Comparison of ENCODE assay signal across 9 cellular contexts in the genomic region with DNA sequence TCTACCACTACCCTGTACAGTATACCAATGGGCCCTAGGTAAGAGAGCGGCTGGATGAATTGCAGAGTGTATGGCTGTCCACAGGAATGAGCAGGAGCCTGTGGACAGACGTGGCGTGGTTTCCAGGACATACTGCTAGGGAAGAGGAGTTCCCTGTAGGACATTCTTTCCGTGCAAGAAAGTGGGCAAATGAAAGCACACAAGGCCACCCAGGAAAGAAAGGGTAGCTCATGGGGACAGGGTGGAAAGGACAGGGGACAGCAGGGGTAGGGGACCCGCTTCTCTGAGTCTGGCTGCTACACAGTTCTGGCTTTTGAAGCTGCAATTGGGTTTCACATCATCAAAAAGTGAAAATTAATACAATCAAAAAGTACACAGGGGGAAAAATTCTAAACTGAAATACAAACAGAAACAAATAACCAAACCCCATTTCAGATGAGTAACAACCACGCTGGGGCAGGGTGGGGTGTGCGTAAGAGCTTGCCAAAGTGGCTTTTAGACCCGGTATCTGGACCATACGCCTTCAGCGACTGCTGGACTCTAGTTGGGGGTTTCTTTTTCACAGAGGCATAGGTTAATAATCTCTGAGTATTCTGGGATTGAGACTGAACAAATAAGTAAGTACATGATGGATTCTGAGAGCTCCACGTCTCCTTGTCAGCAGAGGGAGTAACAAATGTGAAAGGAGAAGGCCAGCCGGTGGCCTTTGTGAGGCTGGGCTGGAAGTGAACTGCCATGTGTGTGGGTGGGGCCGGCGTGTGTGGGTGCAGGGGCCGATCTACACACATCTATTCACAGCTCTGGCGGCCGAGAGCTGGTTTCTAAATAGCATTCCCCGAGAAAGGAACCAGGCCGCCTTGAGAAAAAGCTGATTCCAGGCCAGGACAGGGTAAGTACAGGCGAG.
DNase-seq lines count a peak whose midpoint lies in the region; ATAC-seq and TF ChIP-seq lines count a peak whose summit lies in the region.
"Had no signal": no experiment of that assay in that cellular context is flagged by ENCODE, and none has a peak within 500 bp of the region (broad histone marks: within the 10 kb centered on the region; RNA-seq: fewer than 3 reads in every experiment).

No MANE protein-coding gene starts in this region.

- H3K4me3 Mint-ChIP-seq in T-cell: no peak overlapping the region

- H3K27me3 Mint-ChIP-seq in T-cell: no peaks in the 10 kb centered on the region

- H3K4me1 Mint-ChIP-seq in T-cell: peaks cover 50 to 68% (median 53%) of the 10 kb centered on the region in 3 donors

- H3K27ac Mint-ChIP-seq in T-cell: peak overlapping the region; percentile 11 to 45

- TF ChIP-seq CTCF in omental fat pad (IDR thresholded peaks at IDR 0.05): no peak

- CTCF ChIA-PET in T-cell (lab: Charles Lee): interaction anchor here in 1 of 2 donors (0.7 kb wide), 1 partner anchor 565 kb away, joined by 3 read pairs; no protein-coding TSS in a partner anchor

- POLR2A ChIA-PET in T-cell (lab: Charles Lee): no interaction called here

- peaks cover 7% of the 10 kb centered on the region for H3K36me3 Mint-ChIP-seq in T-cell

- peaks cover 0 to 8% (median 3%) of the 10 kb centered on the region in 3 donors for H3K9me3 Mint-ChIP-seq in T-cell

- ATAC-seq in T-cell (replicated peaks in 1 of 4): no peak
- ATAC-seq in omental fat pad (ENCODE audit: low FRiP score): peak; percentile 56
- ATAC-seq in GM18868 (IDR thresholded peaks at IDR 0.05; ENCODE audit: unreplicated experiment): no peak

- DNase-seq in AG20443 (ENCODE audit: low spot score): peak; percentile 87
- peak in 1 of 34 experiments; percentile 2 for DNase-seq in T-cell
- peak; percentile 67 for DNase-seq in fibroblast of peridontal ligament (ENCODE audit: extremely low read depth)
- DNase-seq in omental fat pad (ENCODE audit: low spot score): peak; percentile 45
- no peak for DNase-seq in mucosa of gallbladder (ENCODE audit: low spot score)
- DNase-seq in NCI-H2171 treated with DMSO at 0.1 percent for 48 hours (lab: John Stamatoyannopoulos, UW): no peak
- no peak for DNase-seq in putamen (ENCODE audit: low spot score)
- DNase-seq: NCI-H1105 treated with DMSO at 0.1 percent for 48 hours had no signal

Comparison
In these comparisons a context has a peak if more than half of its experiments do, and no peak if none do; other contexts are left out.
1. DNase-seq: peak in AG20443 (single experiment), fibroblast of peridontal ligament (single experiment) and omental fat pad (single experiment); none in mucosa of gallbladder (single experiment), NCI-H2171 treated with DMSO at 0.1 percent for 48 hours (single experiment) and putamen (single experiment).